Comparison of ENCODE assay signal across 15 cellular contexts in the genomic region with DNA sequence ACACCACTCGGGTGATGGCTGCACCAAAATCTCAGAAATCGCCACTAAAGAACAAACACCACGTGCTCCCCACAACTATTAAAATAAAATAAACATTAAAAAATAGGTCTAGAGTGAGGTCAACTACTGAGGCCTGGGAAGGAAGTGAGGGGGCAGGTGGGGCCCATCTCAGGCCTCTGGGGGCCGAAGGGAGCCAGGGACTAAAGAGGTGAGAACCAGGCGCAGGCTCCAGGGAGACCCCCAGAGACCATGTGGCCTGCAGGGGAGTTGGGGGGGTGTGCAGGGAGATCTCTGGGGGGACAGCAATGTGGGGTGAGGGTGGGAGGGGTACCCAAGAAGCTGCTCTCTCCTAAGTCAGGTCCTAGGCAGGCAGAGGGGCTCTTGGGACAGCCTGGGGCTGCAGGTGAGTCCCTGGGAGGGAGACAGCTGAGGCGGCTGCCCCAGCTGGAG.
DNase-seq lines count a peak whose midpoint lies in the region; ATAC-seq lines count a peak whose summit lies in the region.
"Had no signal": no experiment of that assay in that cellular context is flagged by ENCODE, and none has a peak within 500 bp of the region (broad histone marks: within the 10 kb centered on the region; RNA-seq: fewer than 3 reads in every experiment).

No MANE protein-coding gene starts in this region.

- H3K27me3 ChIP-seq in BLaER1 (peaks cover 13% of the 10 kb centered on the region), HUES64 (ENCODE audit: insufficient read depth, low read length) (peaks cover 36% of the 10 kb centered on the region)

- peaks cover 10% of the 10 kb centered on the region for H3K36me3 Mint-ChIP-seq in central memory CD8-positive, alpha-beta T cell (ENCODE audit: insufficient read depth)
- H3K36me3 Mint-ChIP-seq: activated naive CD8-positive, alpha-beta T cell treated with anti-CD3 and anti-CD28 coated beads for 36 hours had no signal

- H3K27ac Mint-ChIP-seq in central memory CD8-positive, alpha-beta T cell (ENCODE audit: low read depth) = peak overlapping the region; percentile 53
- H3K27ac Mint-ChIP-seq: activated naive CD8-positive, alpha-beta T cell treated with anti-CD3 and anti-CD28 coated beads for 36 hours had no signal

- ATAC-seq in central memory CD8-positive, alpha-beta T cell (replicated peaks; ENCODE audit: extremely low read depth, poor library complexity, severe bottlenecking) = no peak
- ATAC-seq in GM19452 (IDR thresholded peaks at IDR 0.05; ENCODE audit: unreplicated experiment) (no peak), GM19397 (IDR thresholded peaks at IDR 0.05; ENCODE audit: unreplicated experiment) (no peak), HG02763 (IDR thresholded peaks at IDR 0.05; ENCODE audit: unreplicated experiment) (no peak)

- H3K4me1 ChIP-seq in BLaER1 (peaks cover 54% of the 10 kb centered on the region), HUES64 (ENCODE audit: insufficient read depth, low read length) (peaks cover 5% of the 10 kb centered on the region; the same call in 1 of the 2 replicates)

- H3K36me3 ChIP-seq in BLaER1 = 0 out of 2 replicates have a peak, but pooled peaks cover 11% of the 10 kb centered on the region
- no peaks in the 10 kb centered on the region for H3K36me3 ChIP-seq in HUES64 (ENCODE audit: insufficient read depth, low read length)

- no peak for DNase-seq in central memory CD8-positive, alpha-beta T cell (ENCODE audit: low spot score in 2 of 2)
- peak; percentile 51 for DNase-seq in mesenteric fat pad (ENCODE audit: low spot score)
- no peak for DNase-seq in activated CD4-positive, alpha-beta T cell treated with anti-CD3 and anti-CD28 coated beads for 4 hours
- DNase-seq: activated CD4-positive, CD25-positive, alpha-beta regulatory T cell; activated naive CD8-positive, alpha-beta T cell treated with anti-CD3 and anti-CD28 coated beads for 36 hours; caudate nucleus; glutamatergic neuron; left ventricle myocardium inferior; NCI-H1092 treated with DMSO at 0.1 percent for 48 hours; SW 1271 had no signal

- no peaks in the 10 kb centered on the region for H3K27me3 Mint-ChIP-seq in central memory CD8-positive, alpha-beta T cell

- H3K9me3 Mint-ChIP-seq in central memory CD8-positive, alpha-beta T cell = no peaks in the 10 kb centered on the region
- H3K9me3 Mint-ChIP-seq: activated naive CD8-positive, alpha-beta T cell treated with anti-CD3 and anti-CD28 coated beads for 36 hours had no signal

- WGBS in HUES64 = 80% methylated on average over 3 of the region's 6 CpGs

- H3K4me1 Mint-ChIP-seq in central memory CD8-positive, alpha-beta T cell = peaks cover 8% of the 10 kb centered on the region

- H3K9me3 ChIP-seq in BLaER1 = no peaks in the 10 kb centered on the region
- no peaks in the 10 kb centered on the region for H3K9me3 ChIP-seq in HUES64 (ENCODE audit: insufficient read depth, low read depth, low read length)
- H3K9me3 ChIP-seq: left ventricle myocardium inferior had no signal

- H3K4me3 ChIP-seq in BLaER1 = no peak overlapping the region; the same call in 1 of the 2 replicates
- peak overlapping the region; percentile 63 for H3K4me3 ChIP-seq in HUES64 (ENCODE audit: low read length)
- H3K4me3 ChIP-seq: left ventricle myocardium inferior had no signal

- H3K9ac ChIP-seq in BLaER1 (no peak overlapping the region), HUES64 (ENCODE audit: low read depth, low read length) (peak overlapping the region; percentile 62)

- no peak overlapping the region for H3K4me3 Mint-ChIP-seq in central memory CD8-positive, alpha-beta T cell
- H3K4me3 Mint-ChIP-seq: activated naive CD8-positive, alpha-beta T cell treated with anti-CD3 and anti-CD28 coated beads for 36 hours had no signal

- H4K20me1 ChIP-seq in BLaER1 = peaks cover 14% of the 10 kb centered on the region

- H3K27ac ChIP-seq in BLaER1 (no peak overlapping the region), HUES64 (ENCODE audit: low read depth, low read length) (no peak overlapping the region)

- peak overlapping the region; percentile 75 for H3K4me2 ChIP-seq in BLaER1
